In the genomic region with DNA sequence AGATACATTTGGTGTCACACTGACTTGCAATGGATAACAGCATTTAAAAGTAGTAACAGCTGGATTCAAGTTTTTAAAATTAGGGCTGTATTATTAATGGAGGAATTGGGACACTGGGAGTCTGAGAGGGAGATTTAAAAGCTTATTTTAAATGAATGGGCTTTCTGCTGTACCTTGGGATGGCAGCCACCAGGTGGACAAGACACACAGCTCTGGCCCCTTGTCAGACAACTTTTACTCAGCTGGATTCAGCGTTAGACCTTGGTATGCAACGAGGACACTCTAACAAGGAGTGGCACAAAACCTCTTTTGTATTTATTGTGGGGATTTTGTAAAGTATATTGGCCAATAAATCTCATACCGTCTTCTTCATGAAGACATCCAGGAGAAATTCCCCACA, we compare ENCODE assay signal across 1 cellular context.
TF ChIP-seq lines count a peak whose summit lies in the region.

No MANE protein-coding gene starts in this region.

TF ChIP-seq in A549, 52 proteins besides CTCF, POLR2A, EP300 and RAD21 (continued from another document):
- TF ChIP-seq, protein P1, sequence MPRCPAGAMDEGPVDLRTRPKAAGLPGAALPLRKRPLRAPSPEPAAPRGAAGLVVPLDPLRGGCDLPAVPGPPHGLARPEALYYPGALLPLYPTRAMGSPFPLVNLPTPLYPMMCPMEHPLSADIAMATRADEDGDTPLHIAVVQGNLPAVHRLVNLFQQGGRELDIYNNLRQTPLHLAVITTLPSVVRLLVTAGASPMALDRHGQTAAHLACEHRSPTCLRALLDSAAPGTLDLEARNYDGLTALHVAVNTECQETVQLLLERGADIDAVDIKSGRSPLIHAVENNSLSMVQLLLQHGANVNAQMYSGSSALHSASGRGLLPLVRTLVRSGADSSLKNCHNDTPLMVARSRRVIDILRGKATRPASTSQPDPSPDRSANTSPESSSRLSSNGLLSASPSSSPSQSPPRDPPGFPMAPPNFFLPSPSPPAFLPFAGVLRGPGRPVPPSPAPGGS (IDR thresholded peaks at IDR 0.05): no peak
- no peak for TF ChIP-seq PBX3 (IDR thresholded peaks at IDR 0.05)
- no peak for TF ChIP-seq ZFP36 (IDR thresholded peaks at IDR 0.05; ENCODE audit: borderline replicate concordance, partially characterized antibody)
- TF ChIP-seq JUNB (IDR thresholded peaks at IDR 0.05): no peak
- no peak for TF ChIP-seq NFE2L2 (conservative IDR thresholded peaks at IDR 0.05; ENCODE audit: low read length)
- TF ChIP-seq KDM1A (IDR thresholded peaks at IDR 0.05; ENCODE audit: low read depth): no peak
- no peak for TF ChIP-seq HEYL (CRISPR knock-in tag; IDR thresholded peaks at IDR 0.05)
- no peak for TF ChIP-seq HOXA7 (CRISPR knock-in tag; IDR thresholded peaks at IDR 0.05)
